Comparison of ENCODE assay signal across 12 cellular contexts in the genomic region with DNA sequence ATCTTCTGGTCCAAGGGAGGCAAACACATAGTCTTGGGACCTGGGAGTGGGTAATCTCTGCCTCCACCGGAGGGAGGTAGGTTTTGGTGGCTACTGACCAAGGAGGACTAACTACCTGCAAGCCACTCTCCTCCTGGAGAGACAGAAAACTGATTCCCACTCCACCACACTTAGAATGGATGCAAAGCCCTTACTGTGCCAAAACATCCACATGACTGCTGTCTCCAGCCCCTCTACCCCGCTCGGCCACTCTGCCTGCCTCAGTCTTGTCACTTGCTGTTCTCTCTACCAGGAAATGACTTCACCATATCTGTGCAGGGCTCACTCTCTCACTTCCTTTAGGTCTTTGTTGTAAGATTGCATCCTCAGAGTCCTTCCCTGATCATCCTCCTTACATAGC.
DNase-seq lines count a peak whose midpoint lies in the region; TF ChIP-seq lines count a peak whose summit lies in the region.
"Had no signal": no experiment of that assay in that cellular context is flagged by ENCODE, and none has a peak within 500 bp of the region (broad histone marks: within the 10 kb centered on the region; RNA-seq: fewer than 3 reads in every experiment).

No MANE protein-coding gene starts in this region.

- H3K27me3 ChIP-seq in GM06990 (replicated peaks; ENCODE audit: control insufficient read depth, insufficient read depth, low read length) = no peaks in the 10 kb centered on the region
- H3K27me3 ChIP-seq: foreskin keratinocyte had no signal

- TF ChIP-seq CTCF in GM06990 (IDR thresholded peaks at IDR 0.05; ENCODE audit: insufficient read depth, low read length, poor library complexity, severe bottlenecking) = no peak

- H3K4me3 ChIP-seq in GM06990 (replicated peaks; ENCODE audit: low read depth, low read length) = no peak overlapping the region

- no peaks in the 10 kb centered on the region for H3K36me3 ChIP-seq in GM06990 (ENCODE audit: control insufficient read depth, insufficient read depth, low read length)

- DNase-seq in GM06990 (ENCODE audit: extremely low read depth, insufficient read length) (peak; percentile 32), HPDE6-E6E7 (ENCODE audit: extremely low spot score) (no peak), LoVo (ENCODE audit: low spot score) (no peak), NCI-H2227 treated with DMSO at 0.1 percent for 48 hours (lab: John Stamatoyannopoulos, UW) (no peak), middle frontal gyrus (ENCODE audit: extremely low spot score, low spot score) (no peak)
- DNase-seq in activated CD4-positive, CD25-positive, alpha-beta regulatory T cell treated with anti-CD3 and anti-CD28 coated beads, Interleukin-2, amount 50 U/mL, for 72 hours = peak; percentile 42
- DNase-seq in activated effector memory CD4-positive, alpha-beta T cell treated with anti-CD3 and anti-CD28 coated beads, Interleukin-2, amount 50 U/mL, for 16 hours = peak; percentile 67
- DNase-seq in stimulated activated CD4-positive, alpha-beta T cell treated with anti-CD3 and anti-CD28 coated beads, Interleukin-15, amount 100 ng/mL, for 24 hours = peak; percentile 56
- DNase-seq: DMS 273 treated with DMSO at 0.1 percent for 48 hours, foreskin keratinocyte, NCI-H446, posterior cingulate gyrus had no signal

Comparison
In these comparisons a context has a peak if more than half of its experiments do, and no peak if none do; other contexts are left out.
1. DNase-seq: peak in GM06990 (single experiment), activated CD4-positive, CD25-positive, alpha-beta regulatory T cell treated with anti-CD3 and anti-CD28 coated beads, Interleukin-2, amount 50 U/mL, for 72 hours (single experiment), activated effector memory CD4-positive, alpha-beta T cell treated with anti-CD3 and anti-CD28 coated beads, Interleukin-2, amount 50 U/mL, for 16 hours (single experiment) and stimulated activated CD4-positive, alpha-beta T cell treated with anti-CD3 and anti-CD28 coated beads, Interleukin-15, amount 100 ng/mL, for 24 hours (single experiment); none in HPDE6-E6E7 (single experiment), LoVo (single experiment), NCI-H2227 treated with DMSO at 0.1 percent for 48 hours (single experiment) and middle frontal gyrus (single experiment).